In genomic region chr5:144203750-144204596, GRCh38 we compare ENCODE assay signal across 1 cellular context.
TF ChIP-seq lines count a peak whose summit lies in the region.

No MANE protein-coding gene starts in this region.

TF ChIP-seq in HepG2, 621 proteins besides CTCF, POLR2A, EP300 and RAD21:
- TF ChIP-seq SMC3 (IDR thresholded peaks at IDR 0.05; ENCODE audit: low read length) (peak; percentile 31; the same call in 1 of the 2 replicates), ZUFSP (CRISPR knock-in tag; IDR thresholded peaks at IDR 0.05; ENCODE audit: borderline replicate concordance) (no peak), SP2 (CRISPR knock-in tag; IDR thresholded peaks at IDR 0.05) (no peak), NFATC3 (CRISPR knock-in tag; IDR thresholded peaks at IDR 0.05) (no peak), HHEX (CRISPR knock-in tag; IDR thresholded peaks at IDR 0.05) (no peak), STAG1 (CRISPR knock-in tag; IDR thresholded peaks at IDR 0.05) (peak; percentile 89), SMARCE1 (IDR thresholded peaks at IDR 0.05; ENCODE audit: borderline replicate concordance) (no peak)
